In the genomic region with DNA sequence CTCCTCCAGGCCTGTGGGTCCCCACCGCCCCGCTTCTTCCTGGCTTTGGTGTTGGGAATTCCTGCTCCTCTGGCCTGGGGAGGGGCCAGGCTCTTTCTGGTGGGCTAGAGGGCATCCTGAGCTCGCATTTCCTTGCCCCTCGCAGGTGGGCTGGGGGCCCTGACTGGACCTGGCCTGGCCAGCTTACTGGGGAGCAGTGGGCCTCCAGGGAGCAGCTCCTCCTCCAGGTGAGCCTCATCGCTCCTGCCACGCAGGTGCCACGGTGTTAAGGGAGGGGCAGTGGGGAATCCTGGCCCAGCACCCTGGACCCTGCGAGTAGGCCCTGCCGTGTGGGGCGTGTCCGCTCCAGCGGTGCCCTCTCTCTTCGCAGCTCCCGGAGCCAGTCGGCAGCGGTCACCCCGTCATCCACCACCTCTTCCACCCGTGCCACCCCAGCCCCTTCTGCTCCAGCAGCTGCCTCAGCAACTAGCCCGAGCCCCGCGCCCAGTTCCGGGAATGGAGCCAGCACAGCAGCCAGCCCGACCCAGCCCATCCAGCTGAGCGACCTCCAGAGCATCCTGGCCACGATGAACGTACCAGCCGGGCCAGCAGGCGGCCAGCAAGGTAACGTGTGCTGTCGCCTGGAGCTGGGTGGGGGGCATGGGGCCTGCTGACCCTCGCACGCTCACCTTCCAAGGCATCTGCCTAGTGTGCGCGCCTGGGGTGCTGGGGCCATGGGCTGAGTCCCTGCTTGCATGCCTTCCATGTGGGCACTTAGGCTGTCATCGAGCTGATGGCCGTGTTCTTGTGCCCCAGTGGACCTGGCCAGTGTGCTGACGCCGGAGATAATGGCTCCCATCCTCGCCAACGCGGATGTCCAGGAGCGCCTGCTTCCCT, we compare ENCODE assay signal across 18 cellular contexts. TPM values are rescaled to one million over a fixed set of nuclear protein-coding genes. Genes with fewer than 3 reads are reported as not detected.
A peak's percentile ranks its signal among the peaks of the same experiment; 100 is the strongest.
DNase-seq lines count a peak whose midpoint lies in the region; ATAC-seq, FAIRE-seq and TF ChIP-seq lines count a peak whose summit lies in the region.
"Had no signal": no experiment of that assay in that cellular context is flagged by ENCODE, and none has a peak within 500 bp of the region (broad histone marks: within the 10 kb centered on the region; RNA-seq: fewer than 3 reads in every experiment).

No MANE protein-coding gene starts in this region.

- H3K36me3 Mint-ChIP-seq in GM23338 (ENCODE audit: low read depth), result peaks cover 57% of the 10 kb centered on the region

- H3K79me2 ChIP-seq in GM23338 (replicated peaks; ENCODE audit: insufficient read depth) (peaks cover 32% of the 10 kb centered on the region), keratinocyte (ENCODE audit: control insufficient read depth, insufficient read depth, low read length) (peaks cover 49% of the 10 kb centered on the region)

- no peak for DNase-seq in GM23338 (ENCODE audit: low spot score)
- DNase-seq in RWPE1 (ENCODE audit: low spot score), result no peak
- DNase-seq in keratinocyte (ENCODE audit: low read depth, low spot score), result no peak
- no peak for DNase-seq in GDM1 (lab: John Stamatoyannopoulos, UW)
- DNase-seq: activated CD4-positive, alpha-beta T cell treated with anti-CD3 and anti-CD28 coated beads for 48 hours; activated CD8-positive, alpha-beta memory T cell treated with anti-CD3 and anti-CD28 coated beads, Interleukin-2, amount 50 U/mL, for 48 hours; activated gamma-delta T cell; EL; glutamatergic neuron; left lung; NCI-H1694 treated with DMSO at 0.1 percent for 48 hours; NK-92 treated with Interleukin-12 subunit alpha and Interleukin-12 subunit beta, amount 100 ng/mL, for 24 hours; SW 1271 had no signal

- H4K20me1 ChIP-seq in GM23338 (replicated peaks; ENCODE audit: insufficient read depth), result peaks cover 16% of the 10 kb centered on the region
- peaks cover 56% of the 10 kb centered on the region for H4K20me1 ChIP-seq in keratinocyte (ENCODE audit: control insufficient read depth, extremely low read depth, insufficient read depth, low read length)

- H3K4me1 ChIP-seq in GM23338 (ENCODE audit: insufficient read depth) (peaks cover 14% of the 10 kb centered on the region; the same call in 1 of the 2 replicates), keratinocyte (ENCODE audit: control insufficient read depth, extremely low read depth, insufficient read depth, low read length) (peaks cover 35% of the 10 kb centered on the region)

- H3K27me3 ChIP-seq in GM23338 (ENCODE audit: insufficient read depth), result no peaks in the 10 kb centered on the region
- no peaks in the 10 kb centered on the region for H3K27me3 ChIP-seq in keratinocyte (ENCODE audit: control insufficient read depth, extremely low read depth, insufficient read depth, low read length)
- H3K27me3 ChIP-seq: left lung had no signal

- ATAC-seq in GM23338 (no peak), HG03571 (IDR thresholded peaks at IDR 0.05; ENCODE audit: unreplicated experiment) (no peak), HG03469 (IDR thresholded peaks at IDR 0.05; ENCODE audit: unreplicated experiment) (no peak)
- ATAC-seq: left lung had no signal

- no peak overlapping the region for H3K27ac Mint-ChIP-seq in GM23338

- H3K4me3 Mint-ChIP-seq in GM23338, result no peak overlapping the region
- H3K4me3 Mint-ChIP-seq: central memory CD8-positive, alpha-beta T cell had no signal

- peaks cover 11% of the 10 kb centered on the region for H3K4me1 Mint-ChIP-seq in GM23338

- H3F3A ChIP-seq in GM23338 (replicated peaks; ENCODE audit: low read depth), result peaks cover 61% of the 10 kb centered on the region

- H3K9me3 Mint-ChIP-seq in GM23338, result peaks cover 6% of the 10 kb centered on the region; the same call in 2 of the 3 replicates
- H3K9me3 Mint-ChIP-seq: central memory CD8-positive, alpha-beta T cell had no signal

- TF ChIP-seq CTCF in 22Rv1 (IDR thresholded peaks at IDR 0.05), result no peak
- TF ChIP-seq CTCF in GM23338 (conservative IDR thresholded peaks at IDR 0.05; ENCODE audit: low read depth in 2 of 2), result no peak
- TF ChIP-seq CTCF in RWPE1 (conservative IDR thresholded peaks at IDR 0.05; ENCODE audit: low read depth), result no peak
- TF ChIP-seq CTCF in keratinocyte (optimal IDR thresholded peaks at IDR 0.05 in 1 of 3, IDR thresholded peaks at IDR 0.05 in 1 of 3, conservative IDR thresholded peaks at IDR 0.05 in 1 of 3; ENCODE audit: extremely low read depth in 1 of 3, insufficient read depth in 2 of 3, low read length in 3 of 3), result no peak

- no peaks in the 10 kb centered on the region for H3K9me1 ChIP-seq in keratinocyte (ENCODE audit: control insufficient read depth, extremely low read depth, insufficient read depth, low read length)

- POLR2A ChIA-PET in RWPE1 (lab: Yijun Ruan, JAX; ENCODE audit: low non-redundant PET), result interaction anchor here (0.6 to 3.9 kb wide), 5 partner anchors 9 to 252 kb away, joined by 3 to 16 read pairs (median 4); a partner anchor contains a TSS

- H2AFZ ChIP-seq in GM23338, result no peak overlapping the region
- H2AFZ ChIP-seq in keratinocyte (ENCODE audit: control insufficient read depth, low read length), result no peak overlapping the region

- dilution Hi-C loops in keratinocyte (cut with MboI; ENCODE audit: extremely low pct_ligation_motif_present, low sequenced_read_pairs), result no loop called here

- H3K27me3 Mint-ChIP-seq in GM23338 (ENCODE audit: insufficient read depth, low read depth, poor library complexity), result peaks cover 15% of the 10 kb centered on the region
- H3K27me3 Mint-ChIP-seq: central memory CD8-positive, alpha-beta T cell had no signal

- H3K9me2 ChIP-seq in GM23338 (ENCODE audit: insufficient read depth), result no peaks in the 10 kb centered on the region

- H3K27ac ChIP-seq in 22Rv1, result 0 out of 2 replicates have a peak overlapping the region, but pooled peaks have one; percentile 18
- 0 out of 2 replicates have a peak overlapping the region, but pooled peaks have one; percentile 84 for H3K27ac ChIP-seq in GM23338 (ENCODE audit: low read depth)
- peak overlapping the region; percentile 96 for H3K27ac ChIP-seq in RWPE1
- no peak overlapping the region for H3K27ac ChIP-seq in keratinocyte (ENCODE audit: control insufficient read depth, insufficient read depth, low read length)
- H3K27ac ChIP-seq: left lung had no signal

- no peaks in the 10 kb centered on the region for H3K9me3 ChIP-seq in keratinocyte (ENCODE audit: control insufficient read depth, low read depth, low read length)
- H3K9me3 ChIP-seq: left lung had no signal

- H3K4me2 ChIP-seq in GM23338 (no peak overlapping the region), keratinocyte (ENCODE audit: control insufficient read depth, extremely low read depth, insufficient read depth, low read depth, low read length) (peak overlapping the region; percentile 16)

- FAIRE-seq in keratinocyte (lab: Jason Lieb, UNC), result no peak
- FAIRE-seq: TTC549 had no signal

- H3K4me3 ChIP-seq in GM23338 (no peak overlapping the region), keratinocyte (ENCODE audit: control insufficient read depth in 2 of 3, extremely low read depth in 1 of 3, insufficient read depth in 2 of 3, low read depth in 1 of 3, low read length in 3 of 3) (no peak overlapping the region)
- H3K4me3 ChIP-seq: left lung had no signal

- CTCF ChIA-PET in RWPE1 (lab: Yijun Ruan, JAX), result interaction anchor here (0.6 to 3.0 kb wide), 11 partner anchors 8 to 119 kb away, joined by 3 to 14 read pairs (median 5); no protein-coding TSS in a partner anchor

- H3K36me3 ChIP-seq in GM23338 (ENCODE audit: insufficient read depth) (peaks cover 21% of the 10 kb centered on the region; the same call in 1 of the 2 replicates), keratinocyte (ENCODE audit: control insufficient read depth in 2 of 2, extremely low read depth in 1 of 2, insufficient read depth in 2 of 2, low read length in 2 of 2) (peaks cover 29 to 45% of the 10 kb centered on the region in 2 experiments)

- H3K9ac ChIP-seq in keratinocyte (ENCODE audit: control insufficient read depth, extremely low read depth, insufficient read depth, low read length), result no peak overlapping the region

TF ChIP-seq in GM23338, 12 proteins besides CTCF, POLR2A, EP300 and RAD21 (continues in another document):
- TF ChIP-seq NANOG (IDR thresholded peaks at IDR 0.05; ENCODE audit: borderline replicate concordance), result no peak
- no peak for TF ChIP-seq ZNF331 (CRISPR knock-in tag; IDR thresholded peaks at IDR 0.05; ENCODE audit: low read depth)
- TF ChIP-seq EZH2 (IDR thresholded peaks at IDR 0.05; ENCODE audit: low read depth, unreplicated experiment), result no peak
- TF ChIP-seq, protein P1, sequence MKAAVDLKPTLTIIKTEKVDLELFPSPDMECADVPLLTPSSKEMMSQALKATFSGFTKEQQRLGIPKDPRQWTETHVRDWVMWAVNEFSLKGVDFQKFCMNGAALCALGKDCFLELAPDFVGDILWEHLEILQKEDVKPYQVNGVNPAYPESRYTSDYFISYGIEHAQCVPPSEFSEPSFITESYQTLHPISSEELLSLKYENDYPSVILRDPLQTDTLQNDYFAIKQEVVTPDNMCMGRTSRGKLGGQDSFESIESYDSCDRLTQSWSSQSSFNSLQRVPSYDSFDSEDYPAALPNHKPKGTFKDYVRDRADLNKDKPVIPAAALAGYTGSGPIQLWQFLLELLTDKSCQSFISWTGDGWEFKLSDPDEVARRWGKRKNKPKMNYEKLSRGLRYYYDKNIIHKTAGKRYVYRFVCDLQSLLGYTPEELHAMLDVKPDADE (IDR thresholded peaks at IDR 0.05), result no peak

RNA-seq across cellular contexts. Expression of a gene that starts 4.7 kb away (rescaled TPM):
- 223 and 243 TPM in 2 replicates for total RNA-seq in GM23338 (2014; rRNA removed; shearing (Covaris generic))
- polyA plus RNA-seq in GM23338 (2016; fragmentation: Nextera tagmentation; extraction: Ambion mirVana) (206 and 224 TPM in 2 replicates), keratinocyte (89.8 to 109 TPM (median 91.4 TPM) in 3 replicates)
- 76.7 TPM for polyA plus RNA-seq in keratinocyte (2011; ENCODE audit: low read depth)
- polyA plus RNA-seq in keratinocyte (2011; cell fraction: cytosol; rRNA removed), result 44.3 and 119 TPM in 2 replicates
- polyA plus RNA-seq in keratinocyte (2011; cell fraction: nucleus; rRNA removed), result 54.7 and 70.3 TPM in 2 replicates
- polyA plus RNA-seq in keratinocyte (2012; ENCODE audit: low replicate concordance), result 68.7 and 160 TPM in 2 replicates
- polyA minus RNA-seq in keratinocyte, result 42.9 to 58.8 TPM (median 51.9 TPM) in 3 replicates
- polyA minus RNA-seq in keratinocyte (2011; cell fraction: cytosol; rRNA and poly(A)+ RNA removed), result 135 TPM
- polyA minus RNA-seq in keratinocyte (2011; cell fraction: nucleus; rRNA and poly(A)+ RNA removed), result 43.1 and 52.3 TPM in 2 replicates

RNA-seq across cellular contexts. Expression of a gene that starts 59.6 kb away (rescaled TPM):
- 215 and 298 TPM in 2 replicates for total RNA-seq in GM23338 (2014; rRNA removed; shearing (Covaris generic))
- polyA plus RNA-seq in GM23338 (2016; fragmentation: Nextera tagmentation; extraction: Ambion mirVana), result 192 and 201 TPM in 2 replicates
- 6.9 to 17.9 TPM (median 8.7 TPM) in 3 replicates for polyA plus RNA-seq in keratinocyte
- 51.0 TPM for polyA plus RNA-seq in keratinocyte (2011; ENCODE audit: low read depth)
- polyA plus RNA-seq in keratinocyte (2011; cell fraction: cytosol; rRNA removed), result 1.6 and 8.1 TPM in 2 replicates
- polyA plus RNA-seq in keratinocyte (2011; cell fraction: nucleus; rRNA removed), result 101 and 177 TPM in 2 replicates
- 54.5 and 61.7 TPM in 2 replicates for polyA plus RNA-seq in keratinocyte (2012; ENCODE audit: low replicate concordance)
- polyA minus RNA-seq in keratinocyte, result 24.2 to 50.5 TPM (median 24.6 TPM) in 3 replicates
- polyA minus RNA-seq in keratinocyte (2011; cell fraction: cytosol; rRNA and poly(A)+ RNA removed), result 43.2 TPM
- polyA minus RNA-seq in keratinocyte (2011; cell fraction: nucleus; rRNA and poly(A)+ RNA removed), result 183 and 196 TPM in 2 replicates
